In genomic region chr12:48977290-48978281, GRCh38 we compare ENCODE assay signal across 8 cellular contexts. TPM values are rescaled to one million over a fixed set of nuclear protein-coding genes. Genes with fewer than 3 reads are reported as not detected.
DNase-seq lines count a peak whose midpoint lies in the region; ATAC-seq and TF ChIP-seq lines count a peak whose summit lies in the region.

No MANE protein-coding gene starts in this region.

- CTCF ChIA-PET in CD4-positive, alpha-beta T cell (lab: Charles Lee), result interaction anchor here (0.6 to 6.6 kb wide), 30 partner anchors 9 to 727 kb away, joined by 3 to 62 read pairs (median 5); partner anchors contain the start of genes ARF3, DDN, DDX23 and FKBP11

- no peaks in the 10 kb centered on the region for H3K36me3 ChIP-seq in esophagus squamous epithelium
- H3K36me3 ChIP-seq in psoas muscle (ENCODE audit: insufficient read depth in 1 of 2, low read depth in 1 of 2), result no peaks in the 10 kb centered on the region

- WGBS in esophagus squamous epithelium, 2 donors, result 25 to 32% methylated on average over 14 to 16 of the region's 50 CpGs
- WGBS in psoas muscle, 3 donors, result 11 to 15% (median 13%) methylated on average over 35 to 50 of the region's 50 CpGs

- H3K27ac Mint-ChIP-seq in CD4-positive, alpha-beta T cell, result peak overlapping the region; percentile 16

- peaks cover 70% of the 10 kb centered on the region for H3K27me3 Mint-ChIP-seq in CD4-positive, alpha-beta T cell

- no peak for TF ChIP-seq POLR2A in esophagus squamous epithelium (IDR thresholded peaks at IDR 0.05)

- peak; percentile 67 to 82 (median 74) for DNase-seq in CD4-positive, alpha-beta T cell
- peak; percentile 16 for DNase-seq in NCI-H774 (lab: John Stamatoyannopoulos, UW)
- peak; percentile 65 for DNase-seq in activated T-cell treated with anti-CD3 and anti-CD28 coated beads for 24 hours (ENCODE audit: low read depth)
- DNase-seq in esophagus squamous epithelium (lab: John Stamatoyannopoulos, UW), result no peak
- DNase-seq in psoas muscle, result peak; percentile 75 to 86
- DNase-seq in NCI-H187 (lab: John Stamatoyannopoulos, UW), result no peak
- DNase-seq in NCI-H345 (lab: John Stamatoyannopoulos, UW), result no peak

- peaks cover 45% of the 10 kb centered on the region for H3K27me3 ChIP-seq in CD4-positive, alpha-beta T cell (ENCODE audit: control insufficient read depth, insufficient read depth, low read length)
- H3K27me3 ChIP-seq in esophagus squamous epithelium (peaks cover 24 to 100% (median 43%) of the 10 kb centered on the region in 4 donors), psoas muscle (ENCODE audit: insufficient read depth in 3 of 3, low read length in 2 of 3) (peaks cover 0 to 96% (median 55%) of the 10 kb centered on the region in 3 donors)

- POLR2A ChIA-PET in CD4-positive, alpha-beta T cell (lab: Charles Lee), result interaction anchor here (0.5 to 5.4 kb wide), 12 partner anchors 7 to 1205 kb away, joined by 3 to 38 read pairs (median 4); partner anchors contain the start of genes ARF3, DDX23, FKBP11 and KMT2D

- H3K4me1 ChIP-seq in esophagus squamous epithelium (peaks cover 39 to 59% (median 40%) of the 10 kb centered on the region in 3 donors), psoas muscle (peaks cover 34% of the 10 kb centered on the region)

- ATAC-seq in CD4-positive, alpha-beta T cell (ENCODE audit: poor library complexity), result peak; percentile 47
- ATAC-seq in GM21529 (IDR thresholded peaks at IDR 0.05; ENCODE audit: unreplicated experiment) (peak; percentile 49), psoas muscle (peak; percentile 35 to 63 (median 54))

- H3K9me3 Mint-ChIP-seq in CD4-positive, alpha-beta T cell, result no peaks in the 10 kb centered on the region

- peak; percentile 79 for TF ChIP-seq CTCF in CD4-positive, alpha-beta T cell (IDR thresholded peaks at IDR 0.05)
- TF ChIP-seq CTCF in esophagus squamous epithelium (IDR thresholded peaks at IDR 0.05) (peak; percentile 72 to 86 (median 79)), psoas muscle (IDR thresholded peaks at IDR 0.05) (peak; percentile 60)

- peaks cover 54% of the 10 kb centered on the region for H3K4me1 Mint-ChIP-seq in CD4-positive, alpha-beta T cell (ENCODE audit: low read depth)

- no peak overlapping the region for H3K27ac ChIP-seq in CD4-positive, alpha-beta T cell (ENCODE audit: low read depth, low read length)
- H3K27ac ChIP-seq in esophagus squamous epithelium (no peak overlapping the region), psoas muscle (no peak overlapping the region)

- H3K9me3 ChIP-seq in CD4-positive, alpha-beta T cell (ENCODE audit: control insufficient read depth, low read length), result no peaks in the 10 kb centered on the region
- no peaks in the 10 kb centered on the region for H3K9me3 ChIP-seq in esophagus squamous epithelium
- H3K9me3 ChIP-seq in psoas muscle, result no peaks in the 10 kb centered on the region

- peak overlapping the region; percentile 9 for H3K4me3 Mint-ChIP-seq in CD4-positive, alpha-beta T cell

- H3K4me3 ChIP-seq in esophagus squamous epithelium (peak overlapping the region in 2 of 4 donors; percentile 43 to 63), psoas muscle (peak overlapping the region; percentile 54)

- intact Hi-C loops in CD4-positive, alpha-beta T cell (cut with DNase I, micrococcal nuclease), result loop anchor here (1.0 to 5.0 kb wide), 4 partner anchors 40 to 124 kb away; partner anchors contain the start of gene FKBP11 (in 1 of the 2)
- intact Hi-C loops in esophagus squamous epithelium (cut with DNase I), result no loop called here
- intact Hi-C loops in psoas muscle (cut with DNase I), result no loop called here

- H3K36me3 Mint-ChIP-seq in CD4-positive, alpha-beta T cell (ENCODE audit: low read depth), result no peaks in the 10 kb centered on the region

RNA-seq across cellular contexts. Expression of gene WNT1, which starts 0.5 kb away (rescaled TPM):
- total RNA-seq in CD4-positive, alpha-beta T cell, result 1 to 10 TPM; 1.8 to 2.7 TPM
- total RNA-seq in esophagus squamous epithelium, result under 1 TPM in 1 of 4 donors, not detected in 3; 0.41 TPM
- not detected for total RNA-seq in psoas muscle
- not detected for polyA plus RNA-seq in psoas muscle

RNA-seq across cellular contexts. Expression of gene WNT10B, which starts 6.1 kb away (rescaled TPM):
- total RNA-seq in CD4-positive, alpha-beta T cell, result 10 to 100 TPM; 10.8 TPM
- total RNA-seq in esophagus squamous epithelium, result 1 to 10 TPM in 1 of 4 donors, under 1 TPM in 3; 0.19 to 6.3 (median 0.61) TPM
- total RNA-seq in psoas muscle, result under 1 TPM in 2 of 4 donors, not detected in 2; 0.26 to 0.53 TPM
- under 1 TPM in 2 of 3 donors, not detected in 1; 0.13 to 0.14 TPM for polyA plus RNA-seq in psoas muscle

RNA-seq across cellular contexts. Expression of gene ARF3, which starts 20.3 kb away (rescaled TPM):
- total RNA-seq in CD4-positive, alpha-beta T cell, result 10 to 100 TPM; 32.0 to 34.6 TPM
- total RNA-seq in esophagus squamous epithelium (10 to 100 TPM; 52.2 to 76.2 (median 61.6) TPM), psoas muscle (10 to 100 TPM; 17.4 to 27.0 (median 22.3) TPM)
- polyA plus RNA-seq in psoas muscle, result 10 to 100 TPM in 2 of 3 donors, 1 to 10 TPM in 1; 7.4 to 18.1 (median 13.2) TPM

RNA-seq across cellular contexts. Expression of gene DDN, which starts 21.6 kb away (rescaled TPM):
- total RNA-seq in CD4-positive, alpha-beta T cell, result under 1 TPM; 0.30 to 0.47 TPM
- total RNA-seq in esophagus squamous epithelium (under 1 TPM; 0.19 to 0.40 (median 0.26) TPM), psoas muscle (100 to 1,000 TPM in 2 of 4 donors, 10 to 100 TPM in 2; 11.2 to 485 (median 123) TPM)
- 100 to 1,000 TPM in 1 of 3 donors, 10 to 100 TPM in 2; 43.0 to 126 (median 72.6) TPM for polyA plus RNA-seq in psoas muscle

RNA-seq across cellular contexts. Expression of gene PRKAG1, which starts 41.0 kb away (rescaled TPM):
- total RNA-seq in CD4-positive, alpha-beta T cell, result 10 to 100 TPM; 34.6 to 38.2 TPM
- total RNA-seq in esophagus squamous epithelium, result 10 to 100 TPM; 31.9 to 58.6 (median 47.8) TPM
- total RNA-seq in psoas muscle, result 10 to 100 TPM; 49.5 to 91.6 (median 70.6) TPM
- 100 to 1,000 TPM in 1 of 3 donors, 10 to 100 TPM in 2; 67.5 to 105 (median 86.5) TPM for polyA plus RNA-seq in psoas muscle

Comparison
In these comparisons a context has a peak if more than half of its experiments do, and no peak if none do; other contexts are left out.
1. DNase-seq: peak in CD4-positive, alpha-beta T cell (10 of 10), NCI-H774 (single experiment), activated T-cell treated with anti-CD3 and anti-CD28 coated beads for 24 hours (single experiment) and psoas muscle (2 of 2); none in esophagus squamous epithelium (single experiment), NCI-H187 (0 of 2) and NCI-H345 (single experiment).
2. intact Hi-C loops: an anchor here in CD4-positive, alpha-beta T cell (1.0 to 5.0 kb wide); none called in esophagus squamous epithelium and psoas muscle.
3. Peak in every context shown above with its lines, with median percentiles within 50 percentile points of each other: ATAC-seq and CTCF ChIP-seq.